In the genomic region with DNA sequence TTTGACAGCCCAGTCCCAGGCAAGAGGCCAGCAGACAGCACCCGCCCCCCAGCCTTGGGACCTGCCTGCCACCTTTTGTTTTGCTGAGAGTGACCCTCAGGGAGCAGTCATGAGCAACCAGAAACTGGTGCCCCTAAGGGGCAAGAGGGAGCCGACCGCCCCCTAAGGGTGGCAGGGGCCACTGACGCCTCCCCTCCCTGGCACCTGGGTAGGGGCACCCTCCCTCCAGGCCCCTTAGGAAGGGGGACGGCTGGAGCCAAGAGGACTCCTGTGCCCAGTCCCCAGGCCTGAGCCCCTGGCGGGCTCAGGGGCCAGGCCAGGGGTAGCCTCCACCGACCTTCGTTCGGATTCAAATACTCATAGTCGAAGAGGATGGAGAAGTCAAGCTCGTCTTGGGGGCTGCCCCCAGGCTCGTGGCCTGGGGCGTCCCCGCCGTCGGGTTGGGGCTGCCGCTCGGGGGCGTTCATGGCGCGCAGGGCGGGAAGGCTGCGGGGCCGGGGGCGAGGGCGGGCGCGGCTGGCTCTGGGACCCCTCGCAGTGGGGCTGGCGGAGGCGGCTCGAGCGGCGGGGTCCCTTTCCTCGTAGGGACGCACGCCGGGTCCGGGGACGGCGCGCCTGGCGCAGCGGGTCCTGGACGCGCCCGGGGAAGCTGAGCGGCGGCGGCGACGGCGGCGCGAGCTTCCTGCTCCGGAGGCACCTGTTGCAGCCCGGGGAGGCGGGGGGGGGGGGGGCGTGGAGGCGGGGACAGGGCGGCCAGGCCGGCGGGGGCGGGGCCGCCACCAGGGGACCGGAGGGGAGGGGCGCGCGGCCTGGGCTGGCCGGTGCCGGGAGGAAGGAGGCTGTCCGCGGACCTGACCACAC, we compare ENCODE assay signal across 8 cellular contexts. TPM values are rescaled to one million over a fixed set of nuclear protein-coding genes. Genes with fewer than 3 reads are reported as not detected.
DNase-seq lines count a peak whose midpoint lies in the region; ATAC-seq lines count a peak whose summit lies in the region.

Gene NFATC2, minus strand, starts transcription at position 687 of the 861 bp plus-strand sequence. Its CDS starts 220 bp downstream, at position 467.

- in situ Hi-C loops in G401 (cut with HindIII; ENCODE audit: low sequenced_read_pairs): no loop called here

- DNase-seq in NCI-H2107 (lab: John Stamatoyannopoulos, UW) (peak; percentile 37), NCI-H2107 treated with DMSO at 0.1 percent for 48 hours (lab: John Stamatoyannopoulos, UW; ENCODE audit: unreplicated experiment) (no peak), RPMI8226 (peak; percentile 65), iPS-NIHi11 (ENCODE audit: low spot score) (peak; percentile 96), G401 (ENCODE audit: low spot score) (no peak)
- DNase-seq in activated naive CD4-positive, alpha-beta T cell treated with Interleukin-2 at 50 U/mL for 16 hours: peak; percentile 64
- peak; percentile 47 for DNase-seq in stimulated activated CD4-positive, alpha-beta T cell treated with anti-CD3 and anti-CD28 coated beads, Interleukin-2, amount 100 ng/mL, for 4 hours (ENCODE audit: low read depth)

- peak; percentile 46 for ATAC-seq in HG02943 (IDR thresholded peaks at IDR 0.05; ENCODE audit: low read depth, unreplicated experiment)

RNA-seq across cellular contexts. Expression of gene NFATC2, which starts in this region (rescaled TPM):
- 0.12 and 0.95 TPM in 2 replicates for total RNA-seq in G401 (2014; rRNA removed; shearing (Covaris generic))

Comparison
In these comparisons a context has a peak if more than half of its experiments do, and no peak if none do; other contexts are left out.
1. DNase-seq: peak in NCI-H2107 (single experiment), RPMI8226 (single experiment), activated naive CD4-positive, alpha-beta T cell treated with Interleukin-2 at 50 U/mL for 16 hours (single experiment), iPS-NIHi11 (single experiment) and stimulated activated CD4-positive, alpha-beta T cell treated with anti-CD3 and anti-CD28 coated beads, Interleukin-2, amount 100 ng/mL, for 4 hours (single experiment); none in NCI-H2107 treated with DMSO at 0.1 percent for 48 hours (single experiment) and G401 (single experiment).